In genomic region chr5:80877592-80877991, GRCh38 we compare ENCODE assay signal across 19 cellular contexts.
DNase-seq lines count a peak whose midpoint lies in the region; ATAC-seq, FAIRE-seq and TF ChIP-seq lines count a peak whose summit lies in the region.
"Had no signal": no experiment of that assay in that cellular context is flagged by ENCODE, and none has a peak within 500 bp of the region (broad histone marks: within the 10 kb centered on the region; RNA-seq: fewer than 3 reads in every experiment).

No MANE protein-coding gene starts in this region.

- H3K23me2 ChIP-seq in H1 (ENCODE audit: low read depth, low read length), result no peaks in the 10 kb centered on the region

- H3K9ac ChIP-seq in HepG2 (ENCODE audit: insufficient read depth, low read depth, low read length) (no peak overlapping the region), H1 (replicated peaks in 1 of 4; ENCODE audit: extremely low read depth in 1 of 4, low read depth in 3 of 4, low read length in 3 of 4) (no peak overlapping the region), trophoblast cell (ENCODE audit: low read length) (no peak overlapping the region)
- H3K9ac ChIP-seq: BLaER1 treated with 17β-estradiol and CSF1 and Interleukin-3, amounts not matched to agents 10 nM and 100 nM had no signal

- ATAC-seq in right lobe of liver (peak in 3 of 4 donors; percentile 36 to 66 (median 56)), HepG2 (no peak), left lobe of liver (peak; percentile 69), GM18520 (IDR thresholded peaks at IDR 0.05; ENCODE audit: unreplicated experiment) (no peak)
- ATAC-seq: HCT116 had no signal

- H4K8ac ChIP-seq in H1 (ENCODE audit: extremely low read depth, insufficient read depth, low read length) (no peak overlapping the region), trophoblast cell (ENCODE audit: low read depth, low read length) (peak overlapping the region; percentile 40)

- H3K4me2 ChIP-seq in HepG2 (ENCODE audit: low read depth, low read length) (no peak overlapping the region), H1 (ENCODE audit: insufficient read depth in 1 of 2, low read depth in 2 of 2, low read length in 2 of 2) (no peak overlapping the region), trophoblast cell (ENCODE audit: low read length) (no peak overlapping the region)
- H3K4me2 ChIP-seq: BLaER1 treated with 17β-estradiol and CSF1 and Interleukin-3, amounts not matched to agents 10 nM and 100 nM had no signal

- in situ Hi-C loops in HepG2 (cut with HindIII; ENCODE audit: extremely low pct_ligation_motif_present, low pct_unique_long_range_greater_than_20kb), result no loop called here

- TF ChIP-seq RAD21 in HepG2 (CRISPR knock-in tag; IDR thresholded peaks at IDR 0.05), result no peak
- TF ChIP-seq RAD21 in H1 (IDR thresholded peaks at IDR 0.05 in 1 of 2, conservative IDR thresholded peaks at IDR 0.05 in 1 of 2; ENCODE audit: low read depth in 2 of 2, low read length in 2 of 2), result no peak

- H3K4ac ChIP-seq in H1 (replicated peaks; ENCODE audit: insufficient read length, low read depth, low read length) (no peak overlapping the region), trophoblast cell (ENCODE audit: low read depth, low read length) (no peak overlapping the region)

- no peaks in the 10 kb centered on the region for H3K27me3 ChIP-seq in right lobe of liver
- H3K27me3 ChIP-seq in HepG2 (ENCODE audit: control insufficient read depth in 1 of 2, insufficient read depth in 2 of 2, low read length in 2 of 2), result no peaks in the 10 kb centered on the region
- H3K27me3 ChIP-seq in H1 (replicated peaks in 1 of 4; ENCODE audit: control insufficient read depth in 3 of 4, extremely low read depth in 1 of 4, insufficient read depth in 3 of 4, low read length in 3 of 4), result no peaks in the 10 kb centered on the region
- no peaks in the 10 kb centered on the region for H3K27me3 ChIP-seq in trophoblast cell (ENCODE audit: insufficient read depth, low read length)
- H3K27me3 ChIP-seq: BLaER1 treated with 17β-estradiol and CSF1 and Interleukin-3, amounts not matched to agents 10 nM and 100 nM had no signal

- H4K5ac ChIP-seq in H1 (ENCODE audit: insufficient read length, low read depth, low read length), result no peak overlapping the region

- no peak overlapping the region for H2BK120ac ChIP-seq in H1 (replicated peaks; ENCODE audit: low read depth, low read length)
- H2BK120ac ChIP-seq in trophoblast cell (ENCODE audit: insufficient read depth, low read length, poor library complexity), result peak overlapping the region; percentile 73

- H3K79me2 ChIP-seq in HepG2 (ENCODE audit: insufficient read depth, low read length), result no peaks in the 10 kb centered on the region
- H3K79me2 ChIP-seq in H1 (ENCODE audit: control insufficient read depth in 1 of 2, insufficient read depth in 2 of 2, low read length in 2 of 2), result no peaks in the 10 kb centered on the region
- no peaks in the 10 kb centered on the region for H3K79me2 ChIP-seq in trophoblast cell (ENCODE audit: control insufficient read depth, insufficient read depth, low read length, poor library complexity)

- no peak overlapping the region for H2BK12ac ChIP-seq in H1 (ENCODE audit: low read depth, low read length)
- H2BK12ac ChIP-seq in trophoblast cell (ENCODE audit: low read length), result peak overlapping the region; percentile 90

- H4K91ac ChIP-seq in H1 (replicated peaks; ENCODE audit: insufficient read length, low read length) (no peak overlapping the region), trophoblast cell (ENCODE audit: low read depth, low read length) (peak overlapping the region; percentile 63)

- H3K27ac ChIP-seq in right lobe of liver (no peak overlapping the region), HepG2 (ENCODE audit: extremely low read length, insufficient read depth, low read length) (no peak overlapping the region), H1 (ENCODE audit: low read depth, low read length) (no peak overlapping the region), trophoblast cell (ENCODE audit: low read depth, low read length) (peak overlapping the region; percentile 80)
- H3K27ac ChIP-seq: 22Rv1; BLaER1 treated with 17β-estradiol and CSF1 and Interleukin-3, amounts not matched to agents 10 nM and 100 nM had no signal

- no peaks in the 10 kb centered on the region for H4K20me1 ChIP-seq in HepG2 (ENCODE audit: insufficient read depth, low read length)
- no peaks in the 10 kb centered on the region for H4K20me1 ChIP-seq in H1 (replicated peaks in 1 of 2; ENCODE audit: control insufficient read depth in 1 of 2, insufficient read depth in 2 of 2, low read length in 2 of 2)
- H4K20me1 ChIP-seq: BLaER1 treated with 17β-estradiol and CSF1 and Interleukin-3, amounts not matched to agents 10 nM and 100 nM had no signal

- H2BK15ac ChIP-seq in H1 (ENCODE audit: low read length), result no peak overlapping the region

- POLR2A ChIA-PET in HepG2 (lab: Yijun Ruan, JAX), result no interaction called here
- POLR2A ChIA-PET in H1 (lab: Charles Lee; ENCODE audit: partially characterized antibody), result no interaction called here

- DNase-seq in right lobe of liver, result peak in 2 of 3 donors; percentile 45 to 54
- no peak for DNase-seq in HepG2 (ENCODE audit: low spot score)
- DNase-seq in H1 (ENCODE audit: low read depth in 1 of 2, low spot score in 2 of 2), result no peak
- DNase-seq in left lobe of liver (ENCODE audit: low spot score), result no peak
- peak in 1 of 2 donors; percentile 28 for DNase-seq in trophoblast cell
- no peak for DNase-seq in posterior vena cava (ENCODE audit: low spot score)
- no peak for DNase-seq in NCI-H1092 (lab: John Stamatoyannopoulos, UW)
- DNase-seq: Caco-2; CD4-positive, alpha-beta memory T cell; DMS153; DND-41; H9 had no signal

- H3K9me3 ChIP-seq in right lobe of liver (no peaks in the 10 kb centered on the region), HepG2 (ENCODE audit: low read length) (no peaks in the 10 kb centered on the region), H1 (ENCODE audit: insufficient read depth in 2 of 2, low read depth in 1 of 2, low read length in 1 of 2) (no peaks in the 10 kb centered on the region), trophoblast cell (ENCODE audit: insufficient read depth, low read depth, low read length) (no peaks in the 10 kb centered on the region)
- H3K9me3 ChIP-seq: BLaER1 treated with 17β-estradiol and CSF1 and Interleukin-3, amounts not matched to agents 10 nM and 100 nM; Caco-2 had no signal

- H2AFZ ChIP-seq in HepG2 (ENCODE audit: low read length) (no peak overlapping the region), H1 (ENCODE audit: low read length) (no peak overlapping the region), trophoblast cell (ENCODE audit: insufficient read depth, low read length, poor library complexity) (no peak overlapping the region)

- no CpG with 5 or more reads among the region's 3 CpGs for WGBS in right lobe of liver (ENCODE audit: insufficient coverage, low coverage, low lambda C conversion rate, missing lambda C conversion rate)
- 80% methylated on average over 1 of the region's 3 CpGs for WGBS in HepG2 (ENCODE audit: low lambda C conversion rate)
- WGBS in H1 (ENCODE audit: extremely low coverage in 1 of 2, insufficient coverage in 1 of 2, insufficient read length in 1 of 2, insufficient replicate concordance in 2 of 2, low coverage in 1 of 2, low lambda C conversion rate in 2 of 2, missing lambda C conversion rate in 1 of 2), 2 experiments, result 86% methylated on average over 3 of the region's 3 CpGs; no CpG with 5 or more reads in 1 of the 2 experiments
- no CpG with 5 or more reads among the region's 3 CpGs for WGBS in trophoblast cell (ENCODE audit: extremely low coverage, insufficient coverage, insufficient read length)

- peak overlapping the region; percentile 6 for H4K12ac ChIP-seq in trophoblast cell (ENCODE audit: low read depth, low read length)

- H3K56ac ChIP-seq in H1 (replicated peaks; ENCODE audit: insufficient read length, low read depth, low read length), result no peak overlapping the region

- H3K14ac ChIP-seq in H1 (ENCODE audit: insufficient read length) (no peak overlapping the region), trophoblast cell (ENCODE audit: low read length) (peak overlapping the region; percentile 61)

- intact Hi-C loops in right lobe of liver (cut with DNase I), result no loop called here
- intact Hi-C loops in HepG2 (cut with micrococcal nuclease; ENCODE audit: unreplicated experiment), result no loop called here
- intact Hi-C loops in posterior vena cava (cut with DNase I), result no loop called here

- no TSS peak for BruUV-seq in HepG2 (replicated peaks; lab: Mats Ljungman, UMichigan)

- TF ChIP-seq POLR2A in right lobe of liver (IDR thresholded peaks at IDR 0.05) (no peak), HepG2 (IDR thresholded peaks at IDR 0.05; ENCODE audit: insufficient read depth in 1 of 2, low read depth in 2 of 2, low read length in 2 of 2) (no peak), H1 (IDR thresholded peaks at IDR 0.05; ENCODE audit: control extremely low read depth in 1 of 2, low read depth in 2 of 2, low read length in 2 of 2) (no peak)

- H2BK5ac ChIP-seq in H1 (ENCODE audit: low read depth, low read length) (no peak overlapping the region), trophoblast cell (ENCODE audit: low read depth, low read length, poor library complexity) (peak overlapping the region; percentile 75)

- FAIRE-seq in HepG2 (lab: Jason Lieb, UNC), result no peak
- no peak for FAIRE-seq in H1 (lab: Jason Lieb, UNC)
- FAIRE-seq: A204.1, G401.6, GM12892 had no signal

- no peaks in the 10 kb centered on the region for H3K4me1 ChIP-seq in right lobe of liver
- peaks cover under 1% of the 10 kb centered on the region for H3K4me1 ChIP-seq in HepG2 (ENCODE audit: insufficient read depth, low read length)
- H3K4me1 ChIP-seq in H1 (replicated peaks in 1 of 4; ENCODE audit: control insufficient read depth in 3 of 4, insufficient read depth in 4 of 4, low read length in 3 of 4), result no peaks in the 10 kb centered on the region
- H3K4me1 ChIP-seq in trophoblast cell (ENCODE audit: control insufficient read depth in 1 of 2, insufficient read depth in 2 of 2, low read length in 2 of 2), result peaks cover 4 to 8% of the 10 kb centered on the region in 2 experiments
- H3K4me1 ChIP-seq: BLaER1 treated with 17β-estradiol and CSF1 and Interleukin-3, amounts not matched to agents 10 nM and 100 nM had no signal

- H3K23ac ChIP-seq in H1 (ENCODE audit: insufficient read length), result no peak overlapping the region
- H3K23ac ChIP-seq in trophoblast cell (ENCODE audit: low read length), result peak overlapping the region; percentile 60

- H2AK5ac ChIP-seq in H1 (ENCODE audit: low read depth, low read length) (no peak overlapping the region), trophoblast cell (ENCODE audit: low read length) (peak overlapping the region; percentile 40)

- H3K36me3 ChIP-seq in right lobe of liver (no peaks in the 10 kb centered on the region), HepG2 (replicated peaks in 1 of 2; ENCODE audit: control insufficient read depth in 1 of 2, insufficient read depth in 2 of 2, low read length in 2 of 2) (peaks cover 2 to 28% of the 10 kb centered on the region in 2 experiments; a peak in 2 of 5 replicates), H1 (ENCODE audit: control insufficient read depth in 2 of 4, insufficient read depth in 4 of 4, low read length in 3 of 4) (peaks cover 0 to 3% (median 0%) of the 10 kb centered on the region in 4 experiments; a peak in 3 of 8 replicates), trophoblast cell (ENCODE audit: control insufficient read depth in 1 of 2, insufficient read depth in 2 of 2, low read length in 2 of 2) (peaks cover 0 to 2% of the 10 kb centered on the region in 2 experiments)

- no peak overlapping the region for H2BK20ac ChIP-seq in H1 (ENCODE audit: low read length)

- H3K79me1 ChIP-seq in H1 (ENCODE audit: low read depth, low read length) (no peaks in the 10 kb centered on the region), trophoblast cell (ENCODE audit: low read length) (peaks cover 5% of the 10 kb centered on the region)

- no peak overlapping the region for H3K4me3 ChIP-seq in right lobe of liver
- no peak overlapping the region for H3K4me3 ChIP-seq in HepG2 (replicated peaks in 1 of 3; ENCODE audit: insufficient read depth in 1 of 3, low read depth in 2 of 3, low read length in 3 of 3)
- H3K4me3 ChIP-seq in H1 (ENCODE audit: extremely low read depth in 1 of 4, insufficient read depth in 2 of 4, low read depth in 3 of 4, low read length in 4 of 4), result no peak overlapping the region
- H3K4me3 ChIP-seq in trophoblast cell (ENCODE audit: low read depth, low read length), result no peak overlapping the region
- H3K4me3 ChIP-seq: BLaER1 treated with 17β-estradiol and CSF1 and Interleukin-3, amounts not matched to agents 10 nM and 100 nM had no signal

- no peak overlapping the region for H3K18ac ChIP-seq in H1 (ENCODE audit: extremely low read depth, low read length)
- H3K18ac ChIP-seq in trophoblast cell (ENCODE audit: low read length), result peak overlapping the region; percentile 45

- TF ChIP-seq EP300 in HepG2 (IDR thresholded peaks at IDR 0.05; ENCODE audit: low read depth in 2 of 2, low read length in 2 of 2) (no peak), HepG2 (CRISPR knock-in tag; IDR thresholded peaks at IDR 0.05; ENCODE audit: borderline replicate concordance) (no peak), H1 (IDR thresholded peaks at IDR 0.05; ENCODE audit: borderline replicate concordance in 1 of 2, low read depth in 2 of 2, low read length in 2 of 2) (no peak)

- CTCF ChIA-PET in HepG2 (lab: Yijun Ruan, JAX; ENCODE audit: low intra/inter-chr PET ratio, low total read pairs), result no interaction called here
- CTCF ChIA-PET in H1 (lab: Charles Lee; ENCODE audit: partially characterized antibody), result interaction anchor here (1.8 kb wide), 1 partner anchor 22 kb away, joined by 4 read pairs; no protein-coding TSS in a partner anchor

- TF ChIP-seq CTCF in right lobe of liver (IDR thresholded peaks at IDR 0.05), result no peak
- TF ChIP-seq CTCF in HepG2 (CRISPR knock-in tag; IDR thresholded peaks at IDR 0.05), result no peak
- no peak for TF ChIP-seq CTCF in H1 (IDR thresholded peaks at IDR 0.05; ENCODE audit: control extremely low read depth in 1 of 3, insufficient read depth in 1 of 3, low read depth in 1 of 3, low read length in 3 of 3)

Comparison
In these comparisons a context has a peak if more than half of its experiments do, and no peak if none do; other contexts are left out.
1. ATAC-seq: peak in right lobe of liver (3 of 4) and left lobe of liver (single experiment); none in HepG2 (single experiment) and GM18520 (single experiment).
2. DNase-seq: peak in right lobe of liver (2 of 3); none in HepG2 (single experiment), H1 (0 of 2), left lobe of liver (single experiment), posterior vena cava (single experiment) and NCI-H1092 (single experiment).